ENCODE assay signal across 8 cellular contexts in the genomic region with DNA sequence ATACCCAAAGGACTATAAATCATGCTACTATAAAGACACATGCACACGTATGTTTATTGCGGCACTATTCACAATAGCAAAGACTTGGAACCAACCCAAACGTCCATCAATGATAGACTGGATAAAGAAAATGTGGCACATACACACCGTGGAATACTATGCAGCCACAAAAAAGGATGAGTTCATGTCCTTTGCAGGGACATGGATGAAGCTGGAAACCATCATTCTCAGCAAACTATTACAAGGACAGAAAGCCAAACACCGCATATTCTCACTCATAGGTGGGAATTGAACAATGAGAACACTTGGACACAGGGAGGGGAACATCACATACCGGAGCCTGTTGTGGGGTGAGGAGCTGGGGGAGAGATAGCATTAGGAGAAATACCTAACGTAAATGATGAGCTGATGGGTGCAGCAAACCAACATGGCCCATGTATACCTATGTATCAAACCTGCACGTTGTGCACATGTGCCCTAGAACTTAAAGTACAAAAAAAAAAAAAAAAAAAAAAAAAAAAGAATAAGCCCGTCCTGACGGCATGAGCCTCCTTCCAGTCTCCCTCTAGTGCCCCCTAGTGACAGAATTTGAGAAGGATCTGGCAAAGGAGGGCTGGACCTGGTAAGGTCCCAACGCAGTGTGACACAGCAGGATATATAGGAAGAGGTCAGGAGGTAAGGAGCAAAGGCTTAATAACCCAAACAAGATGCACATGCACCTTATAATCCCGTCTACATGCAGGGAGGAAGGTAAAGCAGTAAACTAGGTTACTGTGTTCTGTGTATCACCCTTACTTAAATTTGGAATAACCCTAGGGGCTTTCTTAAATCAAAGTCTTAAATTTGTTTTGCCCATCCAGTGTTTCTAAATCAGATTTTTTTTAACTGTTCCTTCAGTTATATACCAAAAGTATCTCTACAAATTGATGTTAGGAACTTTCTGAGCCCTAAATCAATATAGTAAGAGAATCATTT.
DNase-seq lines count a peak whose midpoint lies in the region; ATAC-seq, FAIRE-seq and TF ChIP-seq lines count a peak whose summit lies in the region.
"Not testable (repeated sequence)": the region's sequence is repeated elsewhere in the genome, so short reads cannot be mapped to it uniquely, and the experiment has no call there.

No MANE protein-coding gene starts in this region.

- BruUV-seq in PC-3 (replicated peaks; lab: Mats Ljungman, UMichigan): not testable (repeated sequence)

- H3K9me2 ChIP-seq in PC-3 (replicated peaks; ENCODE audit: low read length): not testable (repeated sequence)

- TF ChIP-seq CTCF in AG09309 (IDR thresholded peaks at IDR 0.05; ENCODE audit: control insufficient read depth, insufficient read depth, low read depth, low read length, missing control alignments) (peak; percentile 83), NB4 (IDR thresholded peaks at IDR 0.05; ENCODE audit: low read depth, low read length) (peak; percentile 66), PC-3 (conservative IDR thresholded peaks at IDR 0.05; ENCODE audit: low read depth, low read length) (peak; percentile 57), epithelial cell of esophagus (IDR thresholded peaks at IDR 0.05; ENCODE audit: insufficient read depth, low read depth, low read length, missing control alignments) (peak; percentile 64)

- not testable (repeated sequence) for H3K4me1 ChIP-seq in PC-3 (ENCODE audit: insufficient read depth, low read length)

- ATAC-seq in PC-3 (peak; percentile 53), sciatic nerve (peak; percentile 63)

- H3K27me3 ChIP-seq in PC-3 (ENCODE audit: low read length): peaks cover 17% of the 10 kb centered on the region

- not testable (repeated sequence) for H3K36me3 ChIP-seq in PC-3 (ENCODE audit: low read depth, low read length)

- not testable (repeated sequence) for H3K27ac ChIP-seq in PC-3 (ENCODE audit: low read length)

- DNase-seq in AG09309 (ENCODE audit: low read depth); GM12892 (ENCODE audit: insufficient read length); sciatic nerve (ENCODE audit: low spot score): not testable (repeated sequence)
- DNase-seq in NB4 (ENCODE audit: low read depth) (peak; percentile 67), PC-3 (peak; percentile 85), activated T-cell treated with anti-CD3 and anti-CD28 coated beads for 48 hours (ENCODE audit: low read depth) (peak; percentile 13), epithelial cell of esophagus (ENCODE audit: low read depth) (peak; percentile 69), kidney glomerular epithelial cell (lab: John Stamatoyannopoulos, UW) (peak; percentile 49)

- not testable (repeated sequence) for H4K20me1 ChIP-seq in PC-3 (ENCODE audit: low read length)

- not testable (repeated sequence) for H3K79me2 ChIP-seq in PC-3 (ENCODE audit: low read length)

- H3K9me3 ChIP-seq in PC-3 (ENCODE audit: low read length): not testable (repeated sequence)

- not testable (repeated sequence) for H3K4me3 ChIP-seq in AG09309 (ENCODE audit: control insufficient read depth, low read depth, low read length); NB4 (ENCODE audit: low read depth, low read length); PC-3 (ENCODE audit: low read length); epithelial cell of esophagus (ENCODE audit: low read length)

- not testable (repeated sequence) for H3K9ac ChIP-seq in PC-3 (ENCODE audit: low read length)

- peak; percentile 5 for FAIRE-seq in GM12892 (lab: Jason Lieb, UNC)

- POLR2A ChIA-PET in PC-3 (lab: Charles Lee; ENCODE audit: unreplicated experiment): not testable (repeated sequence)

- CTCF ChIA-PET in PC-3 (lab: Charles Lee): not testable (repeated sequence)

- not testable (repeated sequence) for H2AFZ ChIP-seq in PC-3 (ENCODE audit: low read length)

- not testable (repeated sequence) for H3K4me2 ChIP-seq in PC-3 (ENCODE audit: low read length)

- intact Hi-C loops in PC-3 (cut with micrococcal nuclease); sciatic nerve (cut with DNase I): not testable (repeated sequence)

- not testable (repeated sequence) for TF ChIP-seq POLR2A in GM12892 (IDR thresholded peaks at IDR 0.05; ENCODE audit: low read depth, low read length); NB4 (IDR thresholded peaks at IDR 0.05; ENCODE audit: extremely low read depth, insufficient read length)

- H3F3A ChIP-seq in PC-3 (ENCODE audit: low read length, unreplicated experiment): not testable (repeated sequence)
